9 cellular contexts compared by ENCODE assay signal in the genomic region with DNA sequence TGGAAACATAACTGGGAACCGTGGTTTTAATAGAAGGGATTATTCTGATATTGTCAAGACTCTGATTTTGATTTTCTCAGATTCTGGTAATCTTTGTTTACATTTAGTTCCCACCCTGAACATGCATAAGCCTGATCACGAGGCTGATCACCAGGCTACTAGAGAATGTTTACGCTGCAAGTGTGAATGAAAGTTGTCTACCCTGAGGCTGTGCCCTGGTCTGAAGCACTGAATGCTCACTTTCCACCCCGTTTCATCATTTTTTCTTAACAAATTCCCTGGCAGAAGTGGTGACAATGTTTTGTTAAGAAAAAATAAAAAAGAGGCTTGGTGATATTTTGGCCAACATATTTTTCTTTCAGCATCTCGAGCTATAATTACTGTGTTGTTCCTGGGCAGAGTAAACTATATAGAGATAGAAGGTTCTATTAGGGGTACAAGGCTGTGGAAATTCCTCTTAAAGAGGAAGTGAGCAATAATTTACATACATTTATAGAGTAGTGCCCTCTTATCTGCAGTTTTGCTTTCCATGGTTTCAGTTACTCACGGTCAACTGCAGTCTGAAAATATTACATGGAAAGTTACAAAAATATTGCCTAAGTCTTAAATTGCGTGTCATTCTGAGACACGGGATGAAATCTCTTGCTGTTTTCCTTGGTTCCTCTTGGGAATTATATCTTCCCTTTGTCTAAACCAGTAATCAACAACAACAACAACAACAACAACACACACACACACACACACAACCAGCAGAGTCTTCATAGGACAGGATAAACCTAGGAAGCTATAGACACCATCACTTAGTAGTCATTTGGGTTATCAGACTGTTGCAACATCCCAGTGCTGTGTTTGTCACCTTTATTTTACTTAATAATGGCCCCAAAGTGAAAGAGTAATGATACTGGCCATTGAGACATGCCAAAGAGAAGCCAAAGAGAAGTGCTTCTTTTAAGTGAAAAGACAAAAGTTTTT.
DNase-seq lines count a peak whose midpoint lies in the region; ATAC-seq and TF ChIP-seq lines count a peak whose summit lies in the region.
"Had no signal": no experiment of that assay in that cellular context is flagged by ENCODE, and none has a peak within 500 bp of the region (broad histone marks: within the 10 kb centered on the region; RNA-seq: fewer than 3 reads in every experiment).

No MANE protein-coding gene starts in this region.

- peak overlapping the region; percentile 30 for H3K4me2 ChIP-seq in parathyroid adenoma (ENCODE audit: low read length)

- H3K27ac ChIP-seq in parathyroid adenoma, result peak overlapping the region; percentile 91

- no peaks in the 10 kb centered on the region for H3K36me3 ChIP-seq in parathyroid adenoma (ENCODE audit: control insufficient read depth, insufficient read depth, low read length)

- H3K9me3 ChIP-seq in parathyroid adenoma (ENCODE audit: control insufficient read depth, low read length), result no peaks in the 10 kb centered on the region

- ATAC-seq in GM19455 (IDR thresholded peaks at IDR 0.05; ENCODE audit: unreplicated experiment) (peak; percentile 94), HG03095 (IDR thresholded peaks at IDR 0.05; ENCODE audit: unreplicated experiment) (peak; percentile 83)
- no peak for ATAC-seq in activated CD4-positive, CD25-positive, alpha-beta regulatory T cell treated with anti-CD3 and anti-CD28 coated beads, Interleukin-2, amount 50 U/mL, for 24 hours
- ATAC-seq: activated CD4-positive, alpha-beta T cell treated with anti-CD3 and anti-CD28 coated beads for 36 hours had no signal

- H3K9ac ChIP-seq in parathyroid adenoma, result no peak overlapping the region

- peak; percentile 28 for DNase-seq in SKM-1 (lab: John Stamatoyannopoulos, UW; ENCODE audit: unreplicated experiment)
- DNase-seq in NCI-H1930 (lab: John Stamatoyannopoulos, UW), result no peak
- no peak for DNase-seq in activated naive CD4-positive, alpha-beta T cell treated with Interleukin-2 at 50 U/mL for 16 hours
- DNase-seq in NCI-H128 (lab: John Stamatoyannopoulos, UW; ENCODE audit: unreplicated experiment), result no peak
- DNase-seq: activated CD4-positive, alpha-beta T cell treated with anti-CD3 and anti-CD28 coated beads for 36 hours had no signal

- H2AFZ ChIP-seq in parathyroid adenoma, result peak overlapping the region; percentile 58

- H3K4me3 ChIP-seq in parathyroid adenoma (ENCODE audit: low read depth, low read length), result no peak overlapping the region

- TF ChIP-seq CTCF in parathyroid adenoma (IDR thresholded peaks at IDR 0.05), result no peak

- H3K27me3 ChIP-seq in parathyroid adenoma (ENCODE audit: control insufficient read depth, insufficient read depth, low read length), result no peaks in the 10 kb centered on the region

- H3K79me2 ChIP-seq in parathyroid adenoma, result no peaks in the 10 kb centered on the region

- peaks cover 38% of the 10 kb centered on the region for H3K4me1 ChIP-seq in parathyroid adenoma

Comparison
In these comparisons a context has a peak if more than half of its experiments do, and no peak if none do; other contexts are left out.
1. ATAC-seq: peak in GM19455 (single experiment) and HG03095 (single experiment); none in activated CD4-positive, CD25-positive, alpha-beta regulatory T cell treated with anti-CD3 and anti-CD28 coated beads, Interleukin-2, amount 50 U/mL, for 24 hours (0 of 2).